22 cellular contexts compared by ENCODE assay signal in genomic region chr5:133327946-133328401, GRCh38.
"Had no signal": no experiment of that assay in that cellular context is flagged by ENCODE, and none has a peak within 500 bp of the region (broad histone marks: within the 10 kb centered on the region; RNA-seq: fewer than 3 reads in every experiment).

No MANE protein-coding gene starts in this region.

- DNase-seq: activated CD4-positive, alpha-beta memory T cell treated with anti-CD3 and anti-CD28 coated beads, Interleukin-2, amount 10 ng/mL, durations not matched to agents 7 days and 5 days; activated CD4-positive, alpha-beta T cell treated with anti-CD3 and anti-CD28 coated beads for 4 hours; activated effector memory CD4-positive, alpha-beta T cell treated with Interleukin-2 at 50 U/mL for 16 hours; activated T-cell treated with anti-CD3 and anti-CD28 coated beads, Interleukin-2, amount 50 U/mL, for 24 hours; amniotic stem cell; central memory CD4-positive, alpha-beta T cell; effector memory CD4-positive, alpha-beta T cell; foreskin keratinocyte; left ventricle myocardium inferior; mesenchymal stem cell; nephron progenitor cell; occipital lobe; right cardiac atrium; small intestine; stimulated activated CD4-positive, alpha-beta T cell treated with anti-CD3 and anti-CD28 coated beads, Interleukin-4, amount 100 ng/mL, for 4 hours; stimulated activated CD8-positive, alpha-beta memory T cell treated with anti-CD3 and anti-CD28 coated beads, Interleukin-4, amount 100 ng/mL, for 48 hours; stimulated activated naive CD8-positive, alpha-beta T cell treated with anti-CD3 and anti-CD28 coated beads, Interleukin-15, Interleukin-2, amounts not matched to agents 100 U/mL and 50 U/mL, for 24 hours; T-helper 17 cell; transverse colon; WERI-Rb-1 had no signal

- H3K9me3 ChIP-seq: left ventricle myocardium inferior, transverse colon, vagina had no signal

- H3K27me3 ChIP-seq: transverse colon, vagina had no signal

- H3K36me3 ChIP-seq: left ventricle myocardium inferior, transverse colon, vagina, WERI-Rb-1 had no signal

- H3K27ac ChIP-seq: foreskin keratinocyte, left ventricle myocardium inferior, transverse colon, vagina, WERI-Rb-1 had no signal

- ATAC-seq: foreskin keratinocyte; right cardiac atrium; stimulated activated naive CD8-positive, alpha-beta T cell treated with anti-CD3 and anti-CD28 coated beads, Interleukin-15, Interleukin-2, amounts not matched to agents 100 U/mL and 50 U/mL, for 24 hours; T-helper 17 cell had no signal

- H3K4me3 ChIP-seq: left ventricle myocardium inferior, transverse colon, vagina had no signal

- FAIRE-seq: keratinocyte, small intestine had no signal

- H3K4me1 ChIP-seq: foreskin keratinocyte, transverse colon, vagina had no signal
